ENCODE assay signal across 1 cellular context in genomic region chr1:214331827-214332423, GRCh38.
TF ChIP-seq lines count a peak whose summit lies in the region.

No MANE protein-coding gene starts in this region.

TF ChIP-seq in GM12878, 131 proteins besides CTCF, POLR2A, EP300 and RAD21 (continued from another document):
- TF ChIP-seq ZBTB11 (CRISPR knock-in tag; IDR thresholded peaks at IDR 0.05) (no peak), ZNF274 (IDR thresholded peaks at IDR 0.05; ENCODE audit: insufficient read depth, insufficient read length) (no peak), RBBP5 (conservative IDR thresholded peaks at IDR 0.05) (no peak), MYB (IDR thresholded peaks at IDR 0.05; ENCODE audit: borderline replicate concordance, low read depth, low read length) (no peak), RELA (IDR thresholded peaks at IDR 0.05; ENCODE audit: borderline replicate concordance, partially characterized antibody) (peak; percentile 15), CHD1 (IDR thresholded peaks at IDR 0.05; ENCODE audit: low read depth, low read length) (no peak), JUND (IDR thresholded peaks at IDR 0.05; ENCODE audit: low read depth, low read length) (no peak), EED (IDR thresholded peaks at IDR 0.05; ENCODE audit: low read depth) (no peak), IKZF1 (conservative IDR thresholded peaks at IDR 0.05) (no peak), TCF7 (IDR thresholded peaks at IDR 0.05; ENCODE audit: borderline replicate concordance) (no peak), ZNF217 (IDR thresholded peaks at IDR 0.05) (no peak), RFX5 (IDR thresholded peaks at IDR 0.05; ENCODE audit: low read depth, low read length) (no peak), KDM1A (IDR thresholded peaks at IDR 0.05; ENCODE audit: borderline replicate concordance) (no peak), ZNF687 (IDR thresholded peaks at IDR 0.05) (no peak)
TF ChIP-seq in GM12878: peak in this region for 4.
